Comparison of ENCODE assay signal across 8 cellular contexts in the genomic region with DNA sequence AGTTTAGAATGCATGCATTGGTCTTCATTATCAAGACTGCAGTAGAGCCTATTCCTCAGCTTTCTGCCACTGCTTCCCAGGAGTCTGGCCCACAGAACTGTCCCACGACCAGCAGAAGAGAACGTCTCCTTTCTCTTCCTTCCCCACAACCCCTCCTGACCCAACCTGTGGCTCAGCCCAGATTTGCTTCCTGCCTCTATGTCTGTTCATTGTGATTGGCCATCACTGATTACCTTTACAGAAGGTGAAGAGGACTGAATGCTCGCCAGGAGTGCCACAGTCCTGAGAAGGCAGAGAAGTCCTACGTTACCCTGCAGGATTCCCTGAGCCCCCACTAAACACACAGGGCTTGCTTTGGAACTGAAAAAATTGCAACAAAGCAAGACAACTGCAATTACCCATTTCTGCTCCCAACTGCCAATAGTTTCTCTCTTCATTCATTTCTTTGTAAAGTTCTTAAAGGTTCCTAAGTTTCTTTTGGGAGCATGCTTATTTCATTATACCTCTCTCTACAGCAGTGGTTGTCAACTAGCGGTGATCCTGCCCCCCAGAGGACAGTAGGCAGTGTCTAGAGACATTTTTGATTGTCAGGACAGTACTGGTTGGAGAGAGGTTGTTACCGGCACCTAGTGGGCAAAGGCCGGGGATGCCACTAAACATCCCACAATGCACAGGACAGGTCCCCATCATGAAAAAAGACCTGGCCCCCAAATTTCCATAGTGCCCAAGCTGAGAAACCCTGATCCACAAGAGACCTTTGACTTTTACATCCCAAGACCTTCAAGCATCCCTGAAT. TPM values are rescaled to one million over a fixed set of nuclear protein-coding genes. Genes with fewer than 3 reads are reported as not detected.
A peak's percentile ranks its signal among the peaks of the same experiment; 100 is the strongest.
DNase-seq lines count a peak whose midpoint lies in the region; ATAC-seq and TF ChIP-seq lines count a peak whose summit lies in the region.

No MANE protein-coding gene starts in this region.

- peaks cover 56% of the 10 kb centered on the region in 2 donors for H3K4me1 Mint-ChIP-seq in effector memory CD8-positive, alpha-beta T cell (ENCODE audit: low read depth in 2 of 2)

- H3K4me1 ChIP-seq in A673 (ENCODE audit: insufficient read depth, low read length, poor library complexity, severe bottlenecking) (no peaks in the 10 kb centered on the region), OCI-LY3 (ENCODE audit: low read length) (peaks cover 24% of the 10 kb centered on the region)

- peaks cover 3% of the 10 kb centered on the region for H3K36me3 ChIP-seq in A673 (ENCODE audit: insufficient read depth, low read length, poor library complexity, severe bottlenecking)
- H3K36me3 ChIP-seq in OCI-LY3 (replicated peaks; ENCODE audit: low read depth, low read length) = no peaks in the 10 kb centered on the region

- H4K20me1 ChIP-seq in OCI-LY3 (ENCODE audit: insufficient read depth, low read length) = no peaks in the 10 kb centered on the region

- H3K27ac ChIP-seq in A673 (ENCODE audit: low read depth, low read length, poor library complexity, severe bottlenecking) = no peak overlapping the region
- no peak overlapping the region for H3K27ac ChIP-seq in OCI-LY3 (ENCODE audit: low read length)

- H3K27me3 ChIP-seq in A673 (replicated peaks; ENCODE audit: insufficient read depth, low read depth, low read length, poor library complexity) (no peaks in the 10 kb centered on the region), OCI-LY3 (ENCODE audit: low read depth, low read length) (no peaks in the 10 kb centered on the region)

- peaks cover 20% of the 10 kb centered on the region for H3K36me3 Mint-ChIP-seq in effector memory CD8-positive, alpha-beta T cell (ENCODE audit: insufficient read depth)

- peak; percentile 34 for ATAC-seq in effector memory CD8-positive, alpha-beta T cell (replicated peaks)
- no peak for ATAC-seq in HG03521 (IDR thresholded peaks at IDR 0.05; ENCODE audit: unreplicated experiment)
- ATAC-seq in GM18873 (IDR thresholded peaks at IDR 0.05; ENCODE audit: low FRiP score, unreplicated experiment) = no peak

- 0 out of 2 replicates have a peak overlapping the region, but pooled peaks have one; percentile 42 for H3K4me2 ChIP-seq in OCI-LY3 (ENCODE audit: low read length)

- DNase-seq in A673 (ENCODE audit: low spot score) (peak; percentile 55), putamen (ENCODE audit: low spot score) (peak; percentile 58), middle frontal gyrus (ENCODE audit: extremely low spot score, low spot score) (no peak)
- peak; percentile 25 to 37 (median 28) for DNase-seq in effector memory CD8-positive, alpha-beta T cell

- BruUV-seq in A673 (replicated peaks; lab: Mats Ljungman, UMichigan) = no TSS peak

- peak overlapping the region; percentile 91 to 94 for H3K27ac Mint-ChIP-seq in effector memory CD8-positive, alpha-beta T cell

- CTCF ChIA-PET in A673 (lab: Charles Lee) = interaction anchor here (0.6 kb wide), 1 partner anchor 172 kb away, joined by 8 read pairs; no protein-coding TSS in a partner anchor

- H3K4me3 Mint-ChIP-seq in effector memory CD8-positive, alpha-beta T cell = peak overlapping the region; percentile 72 to 75

- no peak overlapping the region for H3K4me3 ChIP-seq in A673 (ENCODE audit: low read depth, low read length, poor library complexity, severe bottlenecking)
- no peak overlapping the region for H3K4me3 ChIP-seq in OCI-LY3 (ENCODE audit: low read length)

- H3K9me3 ChIP-seq in A673 (ENCODE audit: low read depth, low read length, poor library complexity, severe bottlenecking) (no peaks in the 10 kb centered on the region), OCI-LY3 (ENCODE audit: insufficient read depth, low read length) (no peaks in the 10 kb centered on the region)

- H3K9ac ChIP-seq in OCI-LY3 (ENCODE audit: low read length) = no peak overlapping the region

- no peaks in the 10 kb centered on the region for H3K27me3 Mint-ChIP-seq in effector memory CD8-positive, alpha-beta T cell

- TF ChIP-seq CTCF in A673 (conservative IDR thresholded peaks at IDR 0.05; ENCODE audit: low read depth, low read length) (peak; percentile 60), GM12873 (IDR thresholded peaks at IDR 0.05; ENCODE audit: insufficient read depth, low read depth, low read length, missing control alignments) (peak; percentile 50), OCI-LY3 (IDR thresholded peaks at IDR 0.05; ENCODE audit: low read depth, low read length) (peak; percentile 68)

- intact Hi-C loops in A673 (cut with micrococcal nuclease; ENCODE audit: unreplicated experiment) = no loop called here

- H2AFZ ChIP-seq in OCI-LY3 (ENCODE audit: low read depth, low read length) = no peak overlapping the region

- H3K9me3 Mint-ChIP-seq in effector memory CD8-positive, alpha-beta T cell = no peaks in the 10 kb centered on the region

- peaks cover 14% of the 10 kb centered on the region for H3K79me2 ChIP-seq in OCI-LY3 (ENCODE audit: low read length)

- POLR2A ChIA-PET in A673 (lab: Charles Lee; ENCODE audit: low non-redundant PET) = no interaction called here

RNA-seq across cellular contexts. Expression of a gene that starts 4.5 kb away (rescaled TPM):
- 55.6 and 60.6 TPM in 2 replicates for total RNA-seq in A673 (2021)

RNA-seq across cellular contexts. Expression of a gene that starts 32.2 kb away (rescaled TPM):
- total RNA-seq in A673 (2021) = 33.8 and 47.9 TPM in 2 replicates

RNA-seq across cellular contexts. Expression of a gene that starts 43.6 kb away (rescaled TPM):
- total RNA-seq in A673 (2021) = not detected in 2 replicates
